11 cellular contexts compared by ENCODE assay signal in genomic region chr10:69845574-69846251, GRCh38. TPM values are rescaled to one million over a fixed set of nuclear protein-coding genes. Genes with fewer than 3 reads are reported as not detected.
DNase-seq lines count a peak whose midpoint lies in the region; ATAC-seq and TF ChIP-seq lines count a peak whose summit lies in the region.
"Had no signal": no experiment of that assay in that cellular context is flagged by ENCODE, and none has a peak within 500 bp of the region (broad histone marks: within the 10 kb centered on the region; RNA-seq: fewer than 3 reads in every experiment).

No MANE protein-coding gene starts in this region.

- H3K36me3 ChIP-seq in SJCRH30, result no peaks in the 10 kb centered on the region
- H3K36me3 ChIP-seq: breast epithelium had no signal

- H3K4me1 Mint-ChIP-seq in osteocyte (ENCODE audit: unreplicated experiment), result peaks cover 38% of the 10 kb centered on the region
- H3K4me1 Mint-ChIP-seq in CD14-positive monocyte, result no peaks in the 10 kb centered on the region

- intact Hi-C loops in CD14-positive monocyte (cut with micrococcal nuclease), result no loop called here

- no peak overlapping the region for H3K4me3 Mint-ChIP-seq in osteocyte (ENCODE audit: unreplicated experiment)
- no peak overlapping the region for H3K4me3 Mint-ChIP-seq in CD14-positive monocyte

- DNase-seq in DMS53 (lab: John Stamatoyannopoulos, UW), result peak; percentile 87
- DNase-seq in SJCRH30, result peak; percentile 26 to 43
- DNase-seq in fibroblast of pulmonary artery (ENCODE audit: low read depth), result peak; percentile 57
- DNase-seq in osteocyte (ENCODE audit: extremely low spot score, unreplicated experiment), result no peak
- no peak for DNase-seq in T-helper 1 cell
- DNase-seq in CD14-positive monocyte (ENCODE audit: low spot score), result no peak
- no peak for DNase-seq in iPS-NIHi7 (ENCODE audit: extremely low spot score)
- DNase-seq: activated CD4-positive, alpha-beta T cell treated with anti-CD3 and anti-CD28 coated beads, Interleukin-2, amount 50 U/mL, for 4 hours; stimulated activated CD4-positive, alpha-beta T cell treated with anti-CD3 and anti-CD28 coated beads, Interleukin-4, amount 100 ng/mL, for 1 hour had no signal

- H3K36me3 Mint-ChIP-seq in osteocyte (ENCODE audit: unreplicated experiment), result no peaks in the 10 kb centered on the region
- no peaks in the 10 kb centered on the region for H3K36me3 Mint-ChIP-seq in CD14-positive monocyte

- H3K27ac Mint-ChIP-seq in osteocyte (ENCODE audit: unreplicated experiment) (peak overlapping the region; percentile 73), CD14-positive monocyte (no peak overlapping the region)

- H3K4me1 ChIP-seq in SJCRH30, result peaks cover 5% of the 10 kb centered on the region; the same call in 1 of the 2 replicates

- TF ChIP-seq CTCF in fibroblast of pulmonary artery (IDR thresholded peaks at IDR 0.05; ENCODE audit: low read length, missing control alignments) (no peak), osteocyte (IDR thresholded peaks at IDR 0.05) (no peak), CD14-positive monocyte (IDR thresholded peaks at IDR 0.05) (no peak)

- H3K9me3 ChIP-seq in SJCRH30 (replicated peaks), result no peaks in the 10 kb centered on the region
- H3K9me3 ChIP-seq: breast epithelium had no signal

- H3K27me3 Mint-ChIP-seq in osteocyte (ENCODE audit: unreplicated experiment) (no peaks in the 10 kb centered on the region), CD14-positive monocyte (ENCODE audit: low read depth in 3 of 3) (peaks cover 5 to 22% (median 11%) of the 10 kb centered on the region in 3 donors)

- H3K27me3 ChIP-seq in SJCRH30, result no peaks in the 10 kb centered on the region
- H3K27me3 ChIP-seq: breast epithelium had no signal

- H3K4me3 ChIP-seq in SJCRH30, result no peak overlapping the region
- no peak overlapping the region for H3K4me3 ChIP-seq in fibroblast of pulmonary artery (replicated peaks; ENCODE audit: low read depth, low read length)
- H3K4me3 ChIP-seq: breast epithelium had no signal

- no peak overlapping the region for H3K27ac ChIP-seq in SJCRH30
- H3K27ac ChIP-seq: breast epithelium had no signal

- H3K9me3 Mint-ChIP-seq in osteocyte (ENCODE audit: unreplicated experiment) (no peaks in the 10 kb centered on the region), CD14-positive monocyte (no peaks in the 10 kb centered on the region)

- ATAC-seq in HG03442 (IDR thresholded peaks at IDR 0.05; ENCODE audit: unreplicated experiment), result no peak

RNA-seq across cellular contexts. Expression of gene COL13A1, which starts 44.0 kb away (rescaled TPM):
- 0.20 and 0.26 TPM in 2 replicates for total RNA-seq in SJCRH30 (2014; rRNA removed; shearing (Covaris generic))
- total RNA-seq in osteocyte, result 29.2 and 29.9 TPM in 2 replicates
- polyA plus RNA-seq in CD14-positive monocyte, result not detected

Comparison
In these comparisons a context has a peak if more than half of its experiments do, and no peak if none do; other contexts are left out.
1. DNase-seq: peak in DMS53 (single experiment), SJCRH30 (2 of 2) and fibroblast of pulmonary artery (single experiment); none in osteocyte (single experiment), T-helper 1 cell (0 of 5), CD14-positive monocyte (single experiment) and iPS-NIHi7 (single experiment).
2. RNA of gene COL13A1, which starts 44.0 kb away (total RNA-seq): 29.2 to 29.9 TPM in osteocyte; 0.20 to 0.26 TPM in SJCRH30; every median in the first group is over 10 times any median in the second.